Comparison of ENCODE assay signal across 1 cellular context in the genomic region with DNA sequence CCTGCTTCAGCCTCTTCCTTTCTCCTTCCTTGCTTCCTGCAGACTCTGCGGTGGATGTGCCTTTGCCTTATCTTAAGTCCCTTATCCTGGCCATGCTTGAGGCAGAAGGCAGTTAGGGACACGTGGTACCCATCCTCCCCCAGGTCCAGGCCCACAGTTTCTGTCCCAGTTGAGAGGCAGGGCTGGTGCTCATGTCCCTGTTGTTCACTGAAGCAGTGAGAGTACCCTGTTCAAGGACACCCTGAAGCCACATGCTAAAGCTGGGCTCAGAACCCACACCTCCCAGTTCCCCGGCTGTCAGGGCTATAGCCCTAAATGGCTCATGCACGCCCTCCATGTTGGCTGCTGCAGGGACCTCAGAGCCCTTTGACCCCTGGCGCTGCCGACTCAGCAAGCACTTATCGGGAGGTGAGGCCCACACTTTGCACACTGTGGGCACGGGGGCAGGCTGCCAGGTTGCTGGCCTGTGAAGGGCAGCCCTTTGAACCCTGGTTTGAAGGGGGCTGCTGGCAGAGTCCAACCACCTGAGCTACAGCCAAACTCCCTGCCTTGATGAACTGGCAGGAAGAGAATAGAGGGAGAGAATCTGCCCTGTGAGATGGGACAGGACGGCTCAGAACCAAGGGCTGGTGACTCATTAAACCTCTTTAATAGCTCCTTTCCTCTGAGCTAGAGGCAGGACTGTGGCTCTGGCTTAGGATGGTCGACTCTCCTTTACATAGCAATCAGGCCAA.
TF ChIP-seq lines count a peak whose summit lies in the region.

No MANE protein-coding gene starts in this region.

TF ChIP-seq in K562, 482 proteins besides CTCF, POLR2A, EP300 and RAD21 (continued from another document):
- TF ChIP-seq HMGXB4 (CRISPR knock-in tag; IDR thresholded peaks at IDR 0.05) (no peak), ZNF780A (CRISPR knock-in tag; IDR thresholded peaks at IDR 0.05) (no peak), POLR2AphosphoS5 (IDR thresholded peaks at IDR 0.05; ENCODE audit: control insufficient read depth, insufficient read depth, low read depth, low read length) (0 out of 2 replicates have a peak, but pooled peaks have one; percentile 29), BCL6 (CRISPR knock-in tag; IDR thresholded peaks at IDR 0.05) (no peak), ZNF347 (CRISPR knock-in tag; IDR thresholded peaks at IDR 0.05; ENCODE audit: low read depth) (no peak), CTCFL (IDR thresholded peaks at IDR 0.05; ENCODE audit: borderline replicate concordance, insufficient read depth, low read depth, low read length, poor library complexity, severe bottlenecking) (no peak), SMARCC2 (IDR thresholded peaks at IDR 0.05; ENCODE audit: low read depth) (0 out of 2 replicates have a peak, but pooled peaks have one; percentile 52), PRMT5 (CRISPR knock-in tag; IDR thresholded peaks at IDR 0.05) (no peak), EWSR1 (IDR thresholded peaks at IDR 0.05; ENCODE audit: borderline replicate concordance, low read depth, partially characterized antibody) (no peak)
- TF ChIP-seq, protein P1, sequence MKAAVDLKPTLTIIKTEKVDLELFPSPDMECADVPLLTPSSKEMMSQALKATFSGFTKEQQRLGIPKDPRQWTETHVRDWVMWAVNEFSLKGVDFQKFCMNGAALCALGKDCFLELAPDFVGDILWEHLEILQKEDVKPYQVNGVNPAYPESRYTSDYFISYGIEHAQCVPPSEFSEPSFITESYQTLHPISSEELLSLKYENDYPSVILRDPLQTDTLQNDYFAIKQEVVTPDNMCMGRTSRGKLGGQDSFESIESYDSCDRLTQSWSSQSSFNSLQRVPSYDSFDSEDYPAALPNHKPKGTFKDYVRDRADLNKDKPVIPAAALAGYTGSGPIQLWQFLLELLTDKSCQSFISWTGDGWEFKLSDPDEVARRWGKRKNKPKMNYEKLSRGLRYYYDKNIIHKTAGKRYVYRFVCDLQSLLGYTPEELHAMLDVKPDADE (conservative IDR thresholded peaks at IDR 0.05; ENCODE audit: control insufficient read depth, low read depth, low read length), result no peak
- TF ChIP-seq, protein P2, sequence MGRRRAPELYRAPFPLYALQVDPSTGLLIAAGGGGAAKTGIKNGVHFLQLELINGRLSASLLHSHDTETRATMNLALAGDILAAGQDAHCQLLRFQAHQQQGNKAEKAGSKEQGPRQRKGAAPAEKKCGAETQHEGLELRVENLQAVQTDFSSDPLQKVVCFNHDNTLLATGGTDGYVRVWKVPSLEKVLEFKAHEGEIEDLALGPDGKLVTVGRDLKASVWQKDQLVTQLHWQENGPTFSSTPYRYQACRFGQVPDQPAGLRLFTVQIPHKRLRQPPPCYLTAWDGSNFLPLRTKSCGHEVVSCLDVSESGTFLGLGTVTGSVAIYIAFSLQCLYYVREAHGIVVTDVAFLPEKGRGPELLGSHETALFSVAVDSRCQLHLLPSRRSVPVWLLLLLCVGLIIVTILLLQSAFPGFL (CRISPR knock-in tag; IDR thresholded peaks at IDR 0.05), result no peak
- TF ChIP-seq, protein P3, sequence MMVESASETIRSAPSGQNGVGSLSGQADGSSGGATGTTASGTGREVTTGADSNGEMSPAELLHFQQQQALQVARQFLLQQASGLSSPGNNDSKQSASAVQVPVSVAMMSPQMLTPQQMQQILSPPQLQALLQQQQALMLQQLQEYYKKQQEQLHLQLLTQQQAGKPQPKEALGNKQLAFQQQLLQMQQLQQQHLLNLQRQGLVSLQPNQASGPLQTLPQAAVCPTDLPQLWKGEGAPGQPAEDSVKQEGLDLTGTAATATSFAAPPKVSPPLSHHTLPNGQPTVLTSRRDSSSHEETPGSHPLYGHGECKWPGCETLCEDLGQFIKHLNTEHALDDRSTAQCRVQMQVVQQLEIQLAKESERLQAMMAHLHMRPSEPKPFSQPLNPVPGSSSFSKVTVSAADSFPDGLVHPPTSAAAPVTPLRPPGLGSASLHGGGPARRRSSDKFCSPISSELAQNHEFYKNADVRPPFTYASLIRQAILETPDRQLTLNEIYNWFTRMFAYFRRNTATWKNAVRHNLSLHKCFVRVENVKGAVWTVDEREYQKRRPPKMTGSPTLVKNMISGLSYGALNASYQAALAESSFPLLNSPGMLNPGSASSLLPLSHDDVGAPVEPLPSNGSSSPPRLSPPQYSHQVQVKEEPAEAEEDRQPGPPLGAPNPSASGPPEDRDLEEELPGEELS (CRISPR knock-in tag; IDR thresholded peaks at IDR 0.05; ENCODE audit: borderline replicate concordance), result no peak
